13 cellular contexts compared by ENCODE assay signal in the genomic region with DNA sequence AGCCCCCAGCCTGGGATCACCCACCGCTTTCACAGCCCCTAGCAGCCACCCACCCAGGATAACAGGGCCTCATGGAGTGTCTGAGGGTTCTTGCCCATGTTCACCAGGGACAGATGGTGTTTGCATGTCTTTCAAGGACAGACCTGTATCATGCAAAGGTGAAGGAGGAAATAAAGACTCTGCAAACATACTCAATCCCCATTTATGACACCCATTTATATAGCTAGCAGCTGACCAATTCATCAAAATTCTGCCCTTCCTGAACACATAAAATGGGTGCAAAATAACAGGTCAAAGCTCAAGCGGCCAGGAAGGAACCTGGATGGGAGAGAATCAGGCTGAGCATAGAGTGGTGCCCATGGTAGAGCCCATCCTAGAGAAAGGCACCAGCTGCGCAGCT. TPM values are rescaled to one million over a fixed set of nuclear protein-coding genes. Genes with fewer than 3 reads are reported as not detected.
DNase-seq lines count a peak whose midpoint lies in the region; TF ChIP-seq lines count a peak whose summit lies in the region.
"Had no signal": no experiment of that assay in that cellular context is flagged by ENCODE, and none has a peak within 500 bp of the region (broad histone marks: within the 10 kb centered on the region; RNA-seq: fewer than 3 reads in every experiment).

No MANE protein-coding gene starts in this region.

- H3K9ac ChIP-seq in mucosa of rectum (ENCODE audit: low read depth in 1 of 2, low read length in 2 of 2), result no peak overlapping the region
- H3K9ac ChIP-seq: GM23248 had no signal

- H3K27ac ChIP-seq in Peyer's patch, result peak overlapping the region in 3 of 4 donors; percentile 30 to 85 (median 68)
- H3K27ac ChIP-seq in mucosa of rectum (ENCODE audit: low read depth in 2 of 2, low read length in 2 of 2), result peak overlapping the region; percentile 56 to 69
- H3K27ac ChIP-seq: C4-2B, GM23248, HL-60 had no signal

- intact Hi-C loops in activated CD4-positive, alpha-beta T cell treated with anti-CD3 and anti-CD28 coated beads, Interleukin-2, amount 10 ng/mL, durations not matched to agents 24 days and 14 days (cut with micrococcal nuclease), result no loop called here

- H3K9me3 Mint-ChIP-seq in activated CD4-positive, alpha-beta T cell treated with anti-CD3 and anti-CD28 coated beads, Interleukin-2, amount 10 ng/mL, durations not matched to agents 24 days and 14 days, result no peaks in the 10 kb centered on the region
- H3K9me3 Mint-ChIP-seq in activated naive CD4-positive, alpha-beta T cell treated with anti-CD3 and anti-CD28 coated beads, Interleukin-2, amount 10 ng/mL, durations not matched to agents 7 days and 5 days, result no peaks in the 10 kb centered on the region
- H3K9me3 Mint-ChIP-seq in immature natural killer cell, result no peaks in the 10 kb centered on the region

- no peak overlapping the region for H3K4me3 Mint-ChIP-seq in activated CD4-positive, alpha-beta T cell treated with anti-CD3 and anti-CD28 coated beads, Interleukin-2, amount 10 ng/mL, durations not matched to agents 24 days and 14 days
- no peak overlapping the region for H3K4me3 Mint-ChIP-seq in activated naive CD4-positive, alpha-beta T cell treated with anti-CD3 and anti-CD28 coated beads, Interleukin-2, amount 10 ng/mL, durations not matched to agents 7 days and 5 days
- no peak overlapping the region for H3K4me3 Mint-ChIP-seq in immature natural killer cell
- H3K4me3 Mint-ChIP-seq: CD4-positive, alpha-beta memory T cell had no signal

- no peak for TF ChIP-seq POLR2A in Peyer's patch (IDR thresholded peaks at IDR 0.05)

- H3K4me1 ChIP-seq in Peyer's patch, result peaks cover 0 to 59% (median 4%) of the 10 kb centered on the region in 4 donors
- H3K4me1 ChIP-seq in mucosa of rectum (ENCODE audit: control insufficient read depth in 2 of 2, insufficient read depth in 2 of 2, low read length in 2 of 2), result peaks cover 2 to 19% of the 10 kb centered on the region in 2 donors

- H3K27me3 Mint-ChIP-seq in activated CD4-positive, alpha-beta T cell treated with anti-CD3 and anti-CD28 coated beads, Interleukin-2, amount 10 ng/mL, durations not matched to agents 24 days and 14 days, result no peaks in the 10 kb centered on the region
- peaks cover 6% of the 10 kb centered on the region for H3K27me3 Mint-ChIP-seq in activated naive CD4-positive, alpha-beta T cell treated with anti-CD3 and anti-CD28 coated beads, Interleukin-2, amount 10 ng/mL, durations not matched to agents 7 days and 5 days
- H3K27me3 Mint-ChIP-seq in immature natural killer cell (ENCODE audit: low read depth in 3 of 3), result peaks cover 0 to 8% (median 7%) of the 10 kb centered on the region in 3 donors

- no peak for TF ChIP-seq CTCF in Peyer's patch (IDR thresholded peaks at IDR 0.05)

- H3K27ac Mint-ChIP-seq in activated CD4-positive, alpha-beta T cell treated with anti-CD3 and anti-CD28 coated beads, Interleukin-2, amount 10 ng/mL, durations not matched to agents 24 days and 14 days, result no peak overlapping the region
- no peak overlapping the region for H3K27ac Mint-ChIP-seq in activated naive CD4-positive, alpha-beta T cell treated with anti-CD3 and anti-CD28 coated beads, Interleukin-2, amount 10 ng/mL, durations not matched to agents 7 days and 5 days
- no peak overlapping the region for H3K27ac Mint-ChIP-seq in immature natural killer cell
- H3K27ac Mint-ChIP-seq: CD4-positive, alpha-beta memory T cell had no signal

- H3K9me3 ChIP-seq in Peyer's patch (no peaks in the 10 kb centered on the region), mucosa of rectum (ENCODE audit: control insufficient read depth in 2 of 2, low read length in 2 of 2) (no peaks in the 10 kb centered on the region)

- H3K36me3 Mint-ChIP-seq in activated CD4-positive, alpha-beta T cell treated with anti-CD3 and anti-CD28 coated beads, Interleukin-2, amount 10 ng/mL, durations not matched to agents 24 days and 14 days (ENCODE audit: low read depth), result no peaks in the 10 kb centered on the region
- H3K36me3 Mint-ChIP-seq in activated naive CD4-positive, alpha-beta T cell treated with anti-CD3 and anti-CD28 coated beads, Interleukin-2, amount 10 ng/mL, durations not matched to agents 7 days and 5 days, result no peaks in the 10 kb centered on the region
- no peaks in the 10 kb centered on the region for H3K36me3 Mint-ChIP-seq in immature natural killer cell
- H3K36me3 Mint-ChIP-seq: CD4-positive, alpha-beta memory T cell had no signal

- H3K36me3 ChIP-seq in Peyer's patch, result no peaks in the 10 kb centered on the region
- no peaks in the 10 kb centered on the region for H3K36me3 ChIP-seq in mucosa of rectum (ENCODE audit: control insufficient read depth in 2 of 2, insufficient read depth in 2 of 2, low read length in 2 of 2)

- H3K27me3 ChIP-seq in Peyer's patch (no peaks in the 10 kb centered on the region), mucosa of rectum (ENCODE audit: control insufficient read depth in 2 of 2, insufficient read depth in 2 of 2, low read length in 2 of 2) (no peaks in the 10 kb centered on the region)

- H3K4me1 Mint-ChIP-seq in activated CD4-positive, alpha-beta T cell treated with anti-CD3 and anti-CD28 coated beads, Interleukin-2, amount 10 ng/mL, durations not matched to agents 24 days and 14 days, result no peaks in the 10 kb centered on the region
- no peaks in the 10 kb centered on the region for H3K4me1 Mint-ChIP-seq in activated naive CD4-positive, alpha-beta T cell treated with anti-CD3 and anti-CD28 coated beads, Interleukin-2, amount 10 ng/mL, durations not matched to agents 7 days and 5 days
- H3K4me1 Mint-ChIP-seq in immature natural killer cell, result no peaks in the 10 kb centered on the region
- H3K4me1 Mint-ChIP-seq: CD4-positive, alpha-beta memory T cell had no signal

- DNase-seq in activated CD4-positive, alpha-beta T cell treated with anti-CD3 and anti-CD28 coated beads, Interleukin-2, amount 10 ng/mL, durations not matched to agents 24 days and 14 days, result peak; percentile 33
- no peak for DNase-seq in activated CD4-positive, alpha-beta T cell treated with anti-CD3 and anti-CD28 coated beads, Interleukin-2, amount 50 U/mL, for 4 hours
- DNase-seq in Peyer's patch (no peak), immature natural killer cell (no peak), NCI-H1105 (lab: John Stamatoyannopoulos, UW) (no peak)
- no peak for DNase-seq in activated naive CD4-positive, alpha-beta T cell treated with anti-CD3 and anti-CD28 coated beads, Interleukin-2, amount 10 ng/mL, durations not matched to agents 7 days and 5 days
- DNase-seq: ACHN; CD4-positive, alpha-beta memory T cell; GM23248 had no signal

- CTCF ChIA-PET in activated naive CD4-positive, alpha-beta T cell treated with anti-CD3 and anti-CD28 coated beads, Interleukin-2, amount 10 ng/mL, durations not matched to agents 7 days and 5 days (lab: Charles Lee), result interaction anchor here (0.8 kb wide), 1 partner anchor 17 kb away, joined by 3 read pairs; no protein-coding TSS in a partner anchor

- no peak overlapping the region for H3K4me3 ChIP-seq in Peyer's patch
- H3K4me3 ChIP-seq in mucosa of rectum (ENCODE audit: low read length in 2 of 2), result no peak overlapping the region
- H3K4me3 ChIP-seq: GM12878, GM23248 had no signal

RNA-seq across cellular contexts. Expression of a gene that starts 32.8 kb away (rescaled TPM):
- not detected in 2 replicates for total RNA-seq in activated CD4-positive, alpha-beta T cell treated with anti-CD3 and anti-CD28 coated beads, Interleukin-2, amount 10 ng/mL, durations not matched to agents 24 days and 14 days
- 10 to 100 TPM in 3 of 4 donors, not detected in 1; 28.5 to 53.8 (median 34.7) TPM for total RNA-seq in Peyer's patch
- not detected for polyA plus RNA-seq in immature natural killer cell
- total RNA-seq: CD4-positive, alpha-beta memory T cell; GM23248 had no signal
- polyA plus RNA-seq: CD4-positive, alpha-beta memory T cell; GM23248 had no signal

RNA-seq across cellular contexts. Expression of a gene that starts 37.4 kb away (rescaled TPM):
- total RNA-seq in activated CD4-positive, alpha-beta T cell treated with anti-CD3 and anti-CD28 coated beads, Interleukin-2, amount 10 ng/mL, durations not matched to agents 24 days and 14 days, result 27.5 and 28.2 TPM in 2 replicates
- 10 to 100 TPM; 19.0 to 60.6 (median 51.5) TPM for total RNA-seq in Peyer's patch
- polyA plus RNA-seq in immature natural killer cell, result 1 to 10 TPM in 2 of 3 donors, under 1 TPM in 1; 0.46 to 5.9 (median 3.2) TPM

RNA-seq across cellular contexts. Expression of a gene that starts 49.7 kb away (rescaled TPM):
- 44.0 and 48.8 TPM in 2 replicates for total RNA-seq in activated CD4-positive, alpha-beta T cell treated with anti-CD3 and anti-CD28 coated beads, Interleukin-2, amount 10 ng/mL, durations not matched to agents 24 days and 14 days
- 10 to 100 TPM; 48.4 to 64.4 (median 60.5) TPM for total RNA-seq in Peyer's patch
- 10 to 100 TPM; 17.1 to 36.9 (median 29.3) TPM for polyA plus RNA-seq in immature natural killer cell
